Comparison of ENCODE assay signal across 2 cellular contexts in genomic region chr2:50620783-50621182, GRCh38.
A peak's percentile ranks its signal among the peaks of the same experiment; 100 is the strongest.
TF ChIP-seq lines count a peak whose summit lies in the region.

No MANE protein-coding gene starts in this region.

TF ChIP-seq in IMR-90, 13 proteins besides CTCF, POLR2A, EP300 and RAD21:
- TF ChIP-seq RCOR1 (IDR thresholded peaks at IDR 0.05; ENCODE audit: insufficient replicate concordance, low read length) (no peak), FOS (IDR thresholded peaks at IDR 0.05; ENCODE audit: low read depth, low read length) (no peak)

TF ChIP-seq in H1, 55 proteins besides CTCF, POLR2A, EP300 and RAD21:
- TF ChIP-seq BRCA1 (IDR thresholded peaks at IDR 0.05; ENCODE audit: low read depth, low read length) (no peak), YY1 (IDR thresholded peaks at IDR 0.05; ENCODE audit: low read depth, low read length) (peak; percentile 81)
TF ChIP-seq in H1: peak in this region for 1.
